8 cellular contexts compared by ENCODE assay signal in genomic region chr1:236524892-236525179, GRCh38. TPM values are rescaled to one million over a fixed set of nuclear protein-coding genes. Genes with fewer than 3 reads are reported as not detected.
A peak's percentile ranks its signal among the peaks of the same experiment; 100 is the strongest.
DNase-seq lines count a peak whose midpoint lies in the region; ATAC-seq and TF ChIP-seq lines count a peak whose summit lies in the region.

No MANE protein-coding gene starts in this region.

- peaks cover 17% of the 10 kb centered on the region for H3K79me2 ChIP-seq in hepatocyte

- H3K27me3 Mint-ChIP-seq in activated naive CD4-positive, alpha-beta T cell treated with anti-CD3 and anti-CD28 coated beads, Interleukin-2, amount 10 ng/mL, durations not matched to agents 7 days and 5 days: peaks cover 13% of the 10 kb centered on the region
- H3K27me3 Mint-ChIP-seq in T-helper 17 cell: no peaks in the 10 kb centered on the region

- ATAC-seq in T-helper 17 cell: no peak

- no peaks in the 10 kb centered on the region for H3K9me2 ChIP-seq in hepatocyte (replicated peaks; ENCODE audit: insufficient read depth)

- peak overlapping the region; percentile 98 for H3K27ac ChIP-seq in hepatocyte
- no peak overlapping the region for H3K27ac ChIP-seq in stomach smooth muscle (ENCODE audit: low read length)

- H3K36me3 ChIP-seq in hepatocyte (replicated peaks; ENCODE audit: insufficient read depth, low read depth): no peaks in the 10 kb centered on the region
- H3K36me3 ChIP-seq in stomach smooth muscle (ENCODE audit: control insufficient read depth in 2 of 2, insufficient read depth in 2 of 2, low read length in 2 of 2): peaks cover 4 to 9% of the 10 kb centered on the region in 2 donors

- TF ChIP-seq CTCF in hepatocyte (IDR thresholded peaks at IDR 0.05; ENCODE audit: poor library complexity) (no peak), GM13976 (IDR thresholded peaks at IDR 0.05; ENCODE audit: borderline replicate concordance, control extremely low read depth, extremely low read depth, insufficient read depth, missing control alignments) (no peak)

- peak overlapping the region; percentile 82 for H2AFZ ChIP-seq in hepatocyte

- peak overlapping the region; percentile 98 for H3K4me3 Mint-ChIP-seq in activated naive CD4-positive, alpha-beta T cell treated with anti-CD3 and anti-CD28 coated beads, Interleukin-2, amount 10 ng/mL, durations not matched to agents 7 days and 5 days
- peak overlapping the region; percentile 98 for H3K4me3 Mint-ChIP-seq in T-helper 17 cell

- H3K27me3 ChIP-seq in hepatocyte: no peaks in the 10 kb centered on the region
- no peaks in the 10 kb centered on the region for H3K27me3 ChIP-seq in stomach smooth muscle (ENCODE audit: control insufficient read depth in 1 of 2, insufficient read depth in 2 of 2, low read length in 2 of 2)

- no peak for DNase-seq in activated naive CD4-positive, alpha-beta T cell treated with anti-CD3 and anti-CD28 coated beads, Interleukin-2, amount 10 ng/mL, durations not matched to agents 7 days and 5 days
- no peak for DNase-seq in activated naive CD4-positive, alpha-beta T cell treated with Interleukin-2 at 50 U/mL for 16 hours
- DNase-seq in T-helper 17 cell: no peak
- DNase-seq in hepatocyte (ENCODE audit: low spot score): no peak
- no peak for DNase-seq in GM13976 (ENCODE audit: low spot score)
- no peak for DNase-seq in inferior parietal cortex (ENCODE audit: extremely low spot score)
- no peak for DNase-seq in glomerular visceral epithelial cell (ENCODE audit: extremely low spot score)

- H3K4me2 ChIP-seq in hepatocyte: peak overlapping the region; percentile 88

- in situ Hi-C loops in GM13976 (cut with MboI; ENCODE audit: low sequenced_read_pairs, unreplicated experiment): no loop called here

- WGBS in hepatocyte (ENCODE audit: low lambda C conversion rate, missing lambda C conversion rate): 35% methylated on average over 3 of the region's 3 CpGs

- CTCF ChIA-PET in activated naive CD4-positive, alpha-beta T cell treated with anti-CD3 and anti-CD28 coated beads, Interleukin-2, amount 10 ng/mL, durations not matched to agents 7 days and 5 days (lab: Charles Lee): no interaction called here

- H3K9me3 ChIP-seq in T-helper 17 cell (ENCODE audit: control insufficient read depth, low read length, poor library complexity, severe bottlenecking): no peaks in the 10 kb centered on the region
- H3K9me3 ChIP-seq in hepatocyte (ENCODE audit: low read depth): no peaks in the 10 kb centered on the region
- H3K9me3 ChIP-seq in stomach smooth muscle (ENCODE audit: control insufficient read depth in 2 of 2, low read length in 2 of 2): no peaks in the 10 kb centered on the region

- no peaks in the 10 kb centered on the region for H3K9me3 Mint-ChIP-seq in activated naive CD4-positive, alpha-beta T cell treated with anti-CD3 and anti-CD28 coated beads, Interleukin-2, amount 10 ng/mL, durations not matched to agents 7 days and 5 days

- H4K20me1 ChIP-seq in hepatocyte (ENCODE audit: insufficient read depth, poor library complexity, severe bottlenecking): no peaks in the 10 kb centered on the region

- H3K4me3 ChIP-seq in hepatocyte (peak overlapping the region; percentile 84), stomach smooth muscle (ENCODE audit: low read length in 2 of 2) (peak overlapping the region; percentile 75 to 98)

- H3K36me3 Mint-ChIP-seq in activated naive CD4-positive, alpha-beta T cell treated with anti-CD3 and anti-CD28 coated beads, Interleukin-2, amount 10 ng/mL, durations not matched to agents 7 days and 5 days: peaks cover 28% of the 10 kb centered on the region
- peaks cover 5% of the 10 kb centered on the region for H3K36me3 Mint-ChIP-seq in T-helper 17 cell (ENCODE audit: low read depth)

- peak overlapping the region; percentile 65 to 90 for H3K9ac ChIP-seq in stomach smooth muscle (ENCODE audit: low read length in 2 of 2)

- H3K27ac Mint-ChIP-seq in activated naive CD4-positive, alpha-beta T cell treated with anti-CD3 and anti-CD28 coated beads, Interleukin-2, amount 10 ng/mL, durations not matched to agents 7 days and 5 days: peak overlapping the region; percentile 99
- peak overlapping the region; percentile 98 for H3K27ac Mint-ChIP-seq in T-helper 17 cell

- H3K4me1 ChIP-seq in hepatocyte (ENCODE audit: insufficient read depth): peaks cover 14% of the 10 kb centered on the region
- peaks cover 8% of the 10 kb centered on the region for H3K4me1 ChIP-seq in stomach smooth muscle (ENCODE audit: control insufficient read depth, insufficient read depth, low read length)

- peaks cover 41% of the 10 kb centered on the region for H3K4me1 Mint-ChIP-seq in activated naive CD4-positive, alpha-beta T cell treated with anti-CD3 and anti-CD28 coated beads, Interleukin-2, amount 10 ng/mL, durations not matched to agents 7 days and 5 days
- peaks cover 30% of the 10 kb centered on the region for H3K4me1 Mint-ChIP-seq in T-helper 17 cell

RNA-seq across cellular contexts. Expression of gene LGALS8, which starts 1.1 kb away (rescaled TPM):
- total RNA-seq in T-helper 17 cell (100 to 1,000 TPM; 161 to 173 TPM), hepatocyte (43.9 and 46.6 TPM in 2 replicates)
- polyA plus RNA-seq in hepatocyte: 33.5 TPM in 2 replicates
